In genomic region chr6:26956601-26957184, GRCh38 we compare ENCODE assay signal across 8 cellular contexts.
DNase-seq lines count a peak whose midpoint lies in the region; ATAC-seq and TF ChIP-seq lines count a peak whose summit lies in the region.
"Not testable (repeated sequence)": the region's sequence is repeated elsewhere in the genome, so short reads cannot be mapped to it uniquely, and the experiment has no call there.

No MANE protein-coding gene starts in this region.

- not testable (repeated sequence) for H2AFZ ChIP-seq in OCI-LY3 (ENCODE audit: low read depth, low read length)

- H3K4me1 Mint-ChIP-seq in activated CD4-positive, alpha-beta memory T cell treated with anti-CD3 and anti-CD28 coated beads for 36 hours (ENCODE audit: low read depth); central memory CD8-positive, alpha-beta T cell: not testable (repeated sequence)

- peak; percentile 84 for ATAC-seq in central memory CD8-positive, alpha-beta T cell (replicated peaks; ENCODE audit: extremely low read depth, poor library complexity, severe bottlenecking)

- not testable (repeated sequence) for H4K20me1 ChIP-seq in DOHH2 (ENCODE audit: control insufficient read depth, insufficient read depth, low read depth, low read length); OCI-LY3 (ENCODE audit: insufficient read depth, low read length)

- WGBS in prostate gland: under 1% methylated on average over 37 of the region's 54 CpGs

- POLR2A ChIA-PET in activated CD4-positive, alpha-beta memory T cell treated with anti-CD3 and anti-CD28 coated beads for 36 hours (lab: Charles Lee): not testable (repeated sequence)

- not testable (repeated sequence) for H3K9me2 ChIP-seq in DOHH2 (replicated peaks; ENCODE audit: control insufficient read depth, low read length)

- peak overlapping the region; percentile 68 for H3K9ac ChIP-seq in OCI-LY3 (ENCODE audit: low read length)
- H3K9ac ChIP-seq in iPS-18a (ENCODE audit: low read length); stomach smooth muscle (ENCODE audit: low read length in 2 of 2): not testable (repeated sequence)

- CTCF ChIA-PET in activated CD4-positive, alpha-beta memory T cell treated with anti-CD3 and anti-CD28 coated beads for 36 hours (lab: Charles Lee): not testable (repeated sequence)

- H3K79me2 ChIP-seq in DOHH2 (ENCODE audit: control insufficient read depth, low read length); OCI-LY3 (ENCODE audit: low read length): not testable (repeated sequence)

- peak overlapping the region; percentile 79 for H3K27ac Mint-ChIP-seq in activated CD4-positive, alpha-beta memory T cell treated with anti-CD3 and anti-CD28 coated beads for 36 hours
- H3K27ac Mint-ChIP-seq in central memory CD8-positive, alpha-beta T cell (ENCODE audit: low read depth): peak overlapping the region; percentile 87

- DNase-seq in Kasumi-1 (lab: John Stamatoyannopoulos, UW) (peak; percentile 27 to 30), prostate gland (ENCODE audit: low spot score) (peak; percentile 76)
- DNase-seq in activated CD4-positive, alpha-beta memory T cell treated with anti-CD3 and anti-CD28 coated beads for 36 hours: peak; percentile 90
- DNase-seq in central memory CD8-positive, alpha-beta T cell (ENCODE audit: low spot score in 2 of 2): peak; percentile 61 to 73

- H3K9me3 ChIP-seq in DOHH2 (ENCODE audit: control insufficient read depth, insufficient read depth, low read length); OCI-LY3 (ENCODE audit: insufficient read depth, low read length); iPS-18a (ENCODE audit: control insufficient read depth, low read depth, low read length); prostate gland; stomach smooth muscle (ENCODE audit: control insufficient read depth in 2 of 2, low read length in 2 of 2): not testable (repeated sequence)

- H3K4me1 ChIP-seq in DOHH2 (ENCODE audit: control insufficient read depth, low read length); OCI-LY3 (ENCODE audit: low read length); iPS-18a (ENCODE audit: control insufficient read depth, low read depth, low read length); prostate gland (replicated peaks); stomach smooth muscle (ENCODE audit: control insufficient read depth, insufficient read depth, low read length): not testable (repeated sequence)

- H3K36me3 Mint-ChIP-seq in activated CD4-positive, alpha-beta memory T cell treated with anti-CD3 and anti-CD28 coated beads for 36 hours; central memory CD8-positive, alpha-beta T cell (ENCODE audit: insufficient read depth): not testable (repeated sequence)

- TF ChIP-seq CTCF in DOHH2 (IDR thresholded peaks at IDR 0.05; ENCODE audit: low read depth, low read length, poor library complexity, severe bottlenecking); OCI-LY3 (IDR thresholded peaks at IDR 0.05; ENCODE audit: low read depth, low read length): not testable (repeated sequence)
- TF ChIP-seq CTCF in prostate gland (IDR thresholded peaks at IDR 0.05): peak; percentile 31 to 72 (median 56)

- H3K4me3 ChIP-seq in DOHH2 (ENCODE audit: low read length) (peak overlapping the region; percentile 69), OCI-LY3 (ENCODE audit: low read length) (peak overlapping the region; percentile 78), iPS-18a (ENCODE audit: low read length) (peak overlapping the region; percentile 60), prostate gland (peak overlapping the region; percentile 53 to 63), stomach smooth muscle (ENCODE audit: low read length in 2 of 2) (peak overlapping the region; percentile 40 to 66)

- H3F3A ChIP-seq in DOHH2 (ENCODE audit: control insufficient read depth, insufficient read depth): not testable (repeated sequence)

- not testable (repeated sequence) for H3K36me3 ChIP-seq in DOHH2 (ENCODE audit: control insufficient read depth, low read length); OCI-LY3 (replicated peaks; ENCODE audit: low read depth, low read length); iPS-18a (ENCODE audit: control insufficient read depth, low read depth, low read length); prostate gland; stomach smooth muscle (ENCODE audit: control insufficient read depth in 2 of 2, insufficient read depth in 2 of 2, low read length in 2 of 2)

- intact Hi-C loops in activated CD4-positive, alpha-beta memory T cell treated with anti-CD3 and anti-CD28 coated beads for 36 hours (cut with micrococcal nuclease); prostate gland (cut with DNase I): not testable (repeated sequence)

- H3K27me3 Mint-ChIP-seq in activated CD4-positive, alpha-beta memory T cell treated with anti-CD3 and anti-CD28 coated beads for 36 hours; central memory CD8-positive, alpha-beta T cell: not testable (repeated sequence)

- peak overlapping the region; percentile 80 for H3K4me3 Mint-ChIP-seq in activated CD4-positive, alpha-beta memory T cell treated with anti-CD3 and anti-CD28 coated beads for 36 hours
- peak overlapping the region; percentile 79 for H3K4me3 Mint-ChIP-seq in central memory CD8-positive, alpha-beta T cell

- H3K9me3 Mint-ChIP-seq in activated CD4-positive, alpha-beta memory T cell treated with anti-CD3 and anti-CD28 coated beads for 36 hours; central memory CD8-positive, alpha-beta T cell: not testable (repeated sequence)

- peak; percentile 12 for TF ChIP-seq POLR2A in prostate gland (IDR thresholded peaks at IDR 0.05)

- peak overlapping the region; percentile 69 for H3K4me2 ChIP-seq in DOHH2 (ENCODE audit: low read length)
- H3K4me2 ChIP-seq in OCI-LY3 (ENCODE audit: low read length): peak overlapping the region; percentile 65; the same call in 1 of the 2 replicates

- H3K27me3 ChIP-seq in DOHH2 (ENCODE audit: control insufficient read depth, low read length); OCI-LY3 (ENCODE audit: low read depth, low read length); iPS-18a (ENCODE audit: control insufficient read depth, insufficient read depth, low read length); prostate gland (replicated peaks; ENCODE audit: insufficient read depth); stomach smooth muscle (ENCODE audit: control insufficient read depth in 1 of 2, insufficient read depth in 2 of 2, low read length in 2 of 2): not testable (repeated sequence)

- H3K27ac ChIP-seq in DOHH2 (ENCODE audit: low read depth, low read length) (peak overlapping the region; percentile 61), OCI-LY3 (ENCODE audit: low read length) (peak overlapping the region; percentile 74), prostate gland (peak overlapping the region; percentile 88 to 90)
- H3K27ac ChIP-seq in iPS-18a (ENCODE audit: low read length); stomach smooth muscle (ENCODE audit: low read length): not testable (repeated sequence)

Comparison
In these comparisons a context has a peak if more than half of its experiments do, and no peak if none do; other contexts are left out.
1. DNase-seq: peak in every context shown above with its lines; median percentile 90 in activated CD4-positive, alpha-beta memory T cell treated with anti-CD3 and anti-CD28 coated beads for 36 hours; 76 in prostate gland; 67 in central memory CD8-positive, alpha-beta T cell; 28 in Kasumi-1.